Comparison of ENCODE assay signal across 1 cellular context in genomic region chr15:66505818-66506217, GRCh38.
A peak's percentile ranks its signal among the peaks of the same experiment; 100 is the strongest.
TF ChIP-seq lines count a peak whose summit lies in the region.

No MANE protein-coding gene starts in this region.

TF ChIP-seq in HEK293, 187 proteins besides CTCF, POLR2A, EP300 and RAD21 (continued from another document):
- TF ChIP-seq ZNF692 (tag by site-specific recombination; IDR thresholded peaks at IDR 0.05): peak; percentile 87
